ENCODE assay signal across 8 cellular contexts in genomic region chr6:116511424-116512131, GRCh38. TPM values are rescaled to one million over a fixed set of nuclear protein-coding genes. Genes with fewer than 3 reads are reported as not detected.
DNase-seq lines count a peak whose midpoint lies in the region; ATAC-seq, FAIRE-seq and TF ChIP-seq lines count a peak whose summit lies in the region.

A gene with protein sequence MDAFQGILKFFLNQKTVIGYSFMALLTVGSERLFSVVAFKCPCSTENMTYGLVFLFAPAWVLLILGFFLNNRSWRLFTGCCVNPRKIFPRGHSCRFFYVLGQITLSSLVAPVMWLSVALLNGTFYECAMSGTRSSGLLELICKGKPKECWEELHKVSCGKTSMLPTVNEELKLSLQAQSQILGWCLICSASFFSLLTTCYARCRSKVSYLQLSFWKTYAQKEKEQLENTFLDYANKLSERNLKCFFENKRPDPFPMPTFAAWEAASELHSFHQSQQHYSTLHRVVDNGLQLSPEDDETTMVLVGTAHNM (plus strand): TSS chr6:116511639. CDS start chr6:116511697, 58 bp downstream.

- in situ Hi-C loops in ACHN (cut with HindIII; ENCODE audit: low pct_ligation_motif_present, low pct_unique_long_range_greater_than_20kb, low sequenced_read_pairs): no loop called here

- DNase-seq in ACHN: peak; percentile 74
- DNase-seq in amniotic epithelial cell (ENCODE audit: low read depth): peak; percentile 89
- DNase-seq in small intestine: peak; percentile 30
- no peak for DNase-seq in NCI-H187 treated with DMSO at 0.1 percent for 48 hours (lab: John Stamatoyannopoulos, UW)
- no peak for DNase-seq in GM20000 (ENCODE audit: low spot score)
- DNase-seq in activated CD4-positive, alpha-beta T cell treated with anti-CD3 and anti-CD28 coated beads, Interleukin-2, amount 50 U/mL, for 4 hours: no peak

- H3K4me3 ChIP-seq in iPS-18a (ENCODE audit: low read length) (no peak within 1 kb of the TSS), small intestine (ENCODE audit: low read depth in 1 of 2, low read length in 2 of 2) (no peak within 1 kb of the TSS)

- no peaks in the 10 kb centered on the region for H3K9me3 ChIP-seq in iPS-18a (ENCODE audit: control insufficient read depth, low read depth, low read length)
- no peaks in the 10 kb centered on the region for H3K9me3 ChIP-seq in small intestine (ENCODE audit: control insufficient read depth, low read depth)

- no peak for FAIRE-seq in small intestine (lab: Jason Lieb, UNC)

- peak within 1 kb of the TSS; percentile 27 for H3K27ac ChIP-seq in iPS-18a (ENCODE audit: low read length)
- H3K27ac ChIP-seq in small intestine (ENCODE audit: low read depth in 1 of 2, low read length in 1 of 2): peak within 1 kb of the TSS in 1 of 2 donors; percentile 94

- TF ChIP-seq CTCF in GM20000 (IDR thresholded peaks at IDR 0.05; ENCODE audit: extremely low read depth, missing control alignments): no peak

- ATAC-seq in HG02973 (IDR thresholded peaks at IDR 0.05; ENCODE audit: unreplicated experiment): peak; percentile 6

- H3K27me3 ChIP-seq in iPS-18a (ENCODE audit: control insufficient read depth, insufficient read depth, low read length): no peaks in the 10 kb centered on the region
- no peaks in the 10 kb centered on the region for H3K27me3 ChIP-seq in small intestine (ENCODE audit: control insufficient read depth in 2 of 2, insufficient read depth in 2 of 2, low read length in 2 of 2)

- no peaks in the 10 kb centered on the region for H3K36me3 ChIP-seq in iPS-18a (ENCODE audit: control insufficient read depth, low read depth, low read length)
- no peaks in the 10 kb centered on the region for H3K36me3 ChIP-seq in small intestine (ENCODE audit: control insufficient read depth in 2 of 2, insufficient read depth in 2 of 2, low read length in 2 of 2)

- peak within 1 kb of the TSS; percentile 20 for H3K9ac ChIP-seq in iPS-18a (ENCODE audit: low read length)

- H3K4me1 ChIP-seq in iPS-18a (ENCODE audit: control insufficient read depth, low read depth, low read length) (peaks cover 8% of the 10 kb centered on the region), small intestine (ENCODE audit: control insufficient read depth in 2 of 2, insufficient read depth in 1 of 2, low read depth in 1 of 2, low read length in 1 of 2) (peaks cover 0 to 3% of the 10 kb centered on the region in 2 donors)

- WGBS in small intestine, 3 donors: 46 to 56% (median 49%) methylated on average over 10 of the region's 10 CpGs

RNA-seq across cellular contexts. Expression of the gene that starts here (rescaled TPM):
- polyA plus RNA-seq in small intestine: under 1 TPM; under 0.01 to 0.66 (median under 0.01) TPM

Comparison
In these comparisons a context has a peak if more than half of its experiments do, and no peak if none do; other contexts are left out.
1. Peak in DNase-seq in small intestine; RNA of the gene not detected or under 1 TPM.
2. DNase-seq: peak in ACHN (single experiment) and amniotic epithelial cell (single experiment); none in NCI-H187 treated with DMSO at 0.1 percent for 48 hours (single experiment), GM20000 (single experiment) and activated CD4-positive, alpha-beta T cell treated with anti-CD3 and anti-CD28 coated beads, Interleukin-2, amount 50 U/mL, for 4 hours (0 of 2).